In the genomic region with DNA sequence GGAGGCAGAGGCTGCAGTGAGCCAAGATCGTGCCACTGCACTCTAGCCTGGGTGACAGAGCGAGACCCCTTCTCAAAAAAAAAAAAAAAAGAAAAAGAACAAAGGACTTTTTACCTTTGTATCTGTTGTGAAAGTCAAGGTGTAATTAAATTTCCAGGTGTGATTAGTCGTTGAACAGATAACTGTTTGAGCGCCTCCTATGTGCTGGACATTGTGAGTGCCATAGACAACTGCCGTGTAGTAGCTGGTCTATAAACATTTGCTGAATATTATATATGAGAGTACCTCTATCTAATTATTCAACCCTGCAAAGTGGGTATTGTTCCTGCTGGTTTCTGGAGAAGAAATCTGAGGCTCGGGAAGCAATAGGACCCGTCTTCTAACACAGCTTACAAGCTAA, we compare ENCODE assay signal across 15 cellular contexts.
DNase-seq lines count a peak whose midpoint lies in the region; ATAC-seq, FAIRE-seq and TF ChIP-seq lines count a peak whose summit lies in the region.
"Had no signal": no experiment of that assay in that cellular context is flagged by ENCODE, and none has a peak within 500 bp of the region (broad histone marks: within the 10 kb centered on the region; RNA-seq: fewer than 3 reads in every experiment).

No MANE protein-coding gene starts in this region.

- peak in 2 of 3 experiments; percentile 14 to 41; a peak in 2 of 6 replicates for TF ChIP-seq CTCF in HCT116 (IDR thresholded peaks at IDR 0.05 in 2 of 3, conservative IDR thresholded peaks at IDR 0.05 in 1 of 3; ENCODE audit: borderline replicate concordance in 1 of 3, insufficient read depth in 1 of 3, low read depth in 2 of 3, low read length in 2 of 3)
- 0 out of 2 replicates have a peak, but pooled peaks have one; percentile 20 for TF ChIP-seq CTCF in PC-3 (conservative IDR thresholded peaks at IDR 0.05; ENCODE audit: low read depth, low read length)
- TF ChIP-seq CTCF in keratinocyte (optimal IDR thresholded peaks at IDR 0.05 in 1 of 3, IDR thresholded peaks at IDR 0.05 in 1 of 3, conservative IDR thresholded peaks at IDR 0.05 in 1 of 3; ENCODE audit: extremely low read depth in 1 of 3, insufficient read depth in 2 of 3, low read length in 3 of 3) = peak in 2 of 3 experiments; percentile 21 to 22
- no peak for TF ChIP-seq CTCF in right lobe of liver (IDR thresholded peaks at IDR 0.05)

- CTCF ChIA-PET in HCT116 (lab: Charles Lee) = no interaction called here
- CTCF ChIA-PET in PC-3 (lab: Charles Lee) = no interaction called here

- H3K79me2 ChIP-seq in HCT116 (ENCODE audit: insufficient read depth, low read length) (peaks cover 3% of the 10 kb centered on the region), PC-3 (ENCODE audit: low read length) (peaks cover 71% of the 10 kb centered on the region), keratinocyte (ENCODE audit: control insufficient read depth, insufficient read depth, low read length) (peaks cover 80% of the 10 kb centered on the region)

- intact Hi-C loops in HCT116 (cut with micrococcal nuclease) = no loop called here
- intact Hi-C loops in PC-3 (cut with micrococcal nuclease) = no loop called here
- intact Hi-C loops in right lobe of liver (cut with DNase I) = no loop called here

- no peaks in the 10 kb centered on the region for H3K9me1 ChIP-seq in keratinocyte (ENCODE audit: control insufficient read depth, extremely low read depth, insufficient read depth, low read length)

- ATAC-seq in HCT116 (no peak), PC-3 (no peak), GM18873 (IDR thresholded peaks at IDR 0.05; ENCODE audit: low FRiP score, unreplicated experiment) (no peak), right lobe of liver (no peak)

- 81% methylated on average over 7 of the region's 7 CpGs for WGBS in right lobe of liver (ENCODE audit: insufficient coverage, low coverage, low lambda C conversion rate, missing lambda C conversion rate)

- POLR2A ChIA-PET in HCT116 (lab: Charles Lee) = no interaction called here
- POLR2A ChIA-PET in PC-3 (lab: Charles Lee; ENCODE audit: unreplicated experiment) = no interaction called here

- H3K27ac ChIP-seq in BLaER1 (no peak overlapping the region), HCT116 (ENCODE audit: low read depth, low read length) (no peak overlapping the region), PC-3 (ENCODE audit: low read length) (no peak overlapping the region), keratinocyte (ENCODE audit: control insufficient read depth, insufficient read depth, low read length) (no peak overlapping the region), right lobe of liver (no peak overlapping the region)

- H2AFZ ChIP-seq in HCT116 (ENCODE audit: low read depth, low read length, poor library complexity, severe bottlenecking) = no peak overlapping the region
- no peak overlapping the region for H2AFZ ChIP-seq in PC-3 (ENCODE audit: low read length)
- no peak overlapping the region for H2AFZ ChIP-seq in keratinocyte (ENCODE audit: control insufficient read depth, low read length)

- dilution Hi-C loops in keratinocyte (cut with MboI; ENCODE audit: extremely low pct_ligation_motif_present, low sequenced_read_pairs) = no loop called here

- peaks cover 85% of the 10 kb centered on the region for H4K20me1 ChIP-seq in BLaER1
- no peaks in the 10 kb centered on the region for H4K20me1 ChIP-seq in HCT116 (ENCODE audit: insufficient read depth)
- H4K20me1 ChIP-seq in PC-3 (ENCODE audit: low read length) = no peaks in the 10 kb centered on the region
- H4K20me1 ChIP-seq in keratinocyte (ENCODE audit: control insufficient read depth, extremely low read depth, insufficient read depth, low read length) = no peaks in the 10 kb centered on the region

- H3K4me1 ChIP-seq in BLaER1 (peaks cover 93% of the 10 kb centered on the region), HCT116 (ENCODE audit: control insufficient read depth in 1 of 2, insufficient read depth in 2 of 2, low read length in 2 of 2) (peaks cover 0 to 28% of the 10 kb centered on the region in 2 experiments; a peak in 2 of 4 replicates), PC-3 (ENCODE audit: insufficient read depth, low read length) (peaks cover 32% of the 10 kb centered on the region), keratinocyte (ENCODE audit: control insufficient read depth, extremely low read depth, insufficient read depth, low read length) (peaks cover 17% of the 10 kb centered on the region), right lobe of liver (no peaks in the 10 kb centered on the region)

- no peaks in the 10 kb centered on the region for H3K9me2 ChIP-seq in HCT116 (ENCODE audit: insufficient read depth)
- no peaks in the 10 kb centered on the region for H3K9me2 ChIP-seq in PC-3 (replicated peaks; ENCODE audit: low read length)

- H3K36me3 ChIP-seq in BLaER1 (peaks cover 35% of the 10 kb centered on the region), HCT116 (ENCODE audit: control insufficient read depth in 1 of 2, insufficient read depth in 2 of 2, low read length in 2 of 2) (no peaks in the 10 kb centered on the region), PC-3 (ENCODE audit: low read depth, low read length) (peaks cover 3% of the 10 kb centered on the region; the same call in 1 of the 2 replicates), keratinocyte (ENCODE audit: control insufficient read depth in 2 of 2, extremely low read depth in 1 of 2, insufficient read depth in 2 of 2, low read length in 2 of 2) (peaks cover 17 to 36% of the 10 kb centered on the region in 2 experiments), right lobe of liver (no peaks in the 10 kb centered on the region)

- H3K9me3 ChIP-seq in BLaER1 (no peaks in the 10 kb centered on the region), HCT116 (ENCODE audit: control insufficient read depth in 1 of 2, insufficient read depth in 1 of 2, low read depth in 1 of 2, low read length in 2 of 2) (no peaks in the 10 kb centered on the region), PC-3 (ENCODE audit: low read length) (no peaks in the 10 kb centered on the region), keratinocyte (ENCODE audit: control insufficient read depth, low read depth, low read length) (no peaks in the 10 kb centered on the region), right lobe of liver (no peaks in the 10 kb centered on the region)

- H3K9ac ChIP-seq in BLaER1 (no peak overlapping the region), HCT116 (ENCODE audit: low read length) (no peak overlapping the region), PC-3 (ENCODE audit: low read length) (no peak overlapping the region), keratinocyte (ENCODE audit: control insufficient read depth, extremely low read depth, insufficient read depth, low read length) (no peak overlapping the region)

- no peaks in the 10 kb centered on the region for H3F3A ChIP-seq in PC-3 (ENCODE audit: low read length, unreplicated experiment)

- BruUV-seq in HCT116 (replicated peaks; lab: Mats Ljungman, UMichigan) = no TSS peak
- no TSS peak for BruUV-seq in PC-3 (replicated peaks; lab: Mats Ljungman, UMichigan)

- RAD21 ChIA-PET in HCT116 (lab: Charles Lee; ENCODE audit: low non-redundant PET in 1 of 2, low total read pairs in 2 of 2, uncharacterized antibody in 2 of 2, unreplicated experiment in 2 of 2) = no interaction called here

- H3K4me2 ChIP-seq in BLaER1 (peak overlapping the region; percentile 33), HCT116 (ENCODE audit: low read length) (no peak overlapping the region), PC-3 (ENCODE audit: low read length) (no peak overlapping the region), keratinocyte (ENCODE audit: control insufficient read depth, extremely low read depth, insufficient read depth, low read depth, low read length) (no peak overlapping the region)

- TF ChIP-seq POLR2A in HCT116 (IDR thresholded peaks at IDR 0.05; ENCODE audit: borderline replicate concordance, extremely low read depth, insufficient read depth, insufficient read length) = no peak
- no peak for TF ChIP-seq POLR2A in right lobe of liver (IDR thresholded peaks at IDR 0.05)

- DNase-seq in HCT116 (ENCODE audit: low read depth, low spot score) (no peak), PC-3 (no peak), keratinocyte (ENCODE audit: low read depth, low spot score) (no peak), right lobe of liver (no peak), NCI-H446 treated with DMSO at 0.1 percent for 48 hours (lab: John Stamatoyannopoulos, UW) (no peak)
- DNase-seq: C1 segment of cervical spinal cord; CD8-positive, alpha-beta memory T cell; KG1; NCI-H526; NK-92 treated with Interleukin-12 subunit alpha and Interleukin-12 subunit beta, amount 100 ng/mL, for 24 hours; SHP77 treated with DMSO at 0.1 percent for 48 hours; T-helper 1 cell had no signal

- no peak overlapping the region for H3K4me3 ChIP-seq in BLaER1
- H3K4me3 ChIP-seq in HCT116 (replicated peaks in 1 of 2; ENCODE audit: low read depth in 1 of 2, low read length in 2 of 2) = no peak overlapping the region
- H3K4me3 ChIP-seq in PC-3 (ENCODE audit: low read length) = no peak overlapping the region
- no peak overlapping the region for H3K4me3 ChIP-seq in keratinocyte (ENCODE audit: control insufficient read depth in 2 of 3, extremely low read depth in 1 of 3, insufficient read depth in 2 of 3, low read depth in 1 of 3, low read length in 3 of 3)
- H3K4me3 ChIP-seq in right lobe of liver = no peak overlapping the region

- no peak for TF ChIP-seq RAD21 in HCT116 (IDR thresholded peaks at IDR 0.05; ENCODE audit: low read depth)

- no peak for FAIRE-seq in keratinocyte (lab: Jason Lieb, UNC)
- FAIRE-seq: H54 had no signal

- H3K27me3 ChIP-seq in BLaER1 = no peaks in the 10 kb centered on the region
- H3K27me3 ChIP-seq in HCT116 (ENCODE audit: insufficient read depth, low read length) = no peaks in the 10 kb centered on the region
- no peaks in the 10 kb centered on the region for H3K27me3 ChIP-seq in PC-3 (ENCODE audit: low read length)
- H3K27me3 ChIP-seq in keratinocyte (ENCODE audit: control insufficient read depth, extremely low read depth, insufficient read depth, low read length) = no peaks in the 10 kb centered on the region
- H3K27me3 ChIP-seq in right lobe of liver = no peaks in the 10 kb centered on the region

TF ChIP-seq in HCT116, 20 proteins besides CTCF, POLR2A, EP300 and RAD21 (continues in another document):
- no peak for TF ChIP-seq SP1 (IDR thresholded peaks at IDR 0.05; ENCODE audit: low read depth)

Comparison
In these comparisons a context has a peak if more than half of its experiments do, and no peak if none do; other contexts are left out.
1. CTCF ChIP-seq: peak in HCT116 (2 of 3), PC-3 (single experiment) and keratinocyte (2 of 3); none in right lobe of liver (0 of 4).